40 cellular contexts compared by ENCODE assay signal in the genomic region with DNA sequence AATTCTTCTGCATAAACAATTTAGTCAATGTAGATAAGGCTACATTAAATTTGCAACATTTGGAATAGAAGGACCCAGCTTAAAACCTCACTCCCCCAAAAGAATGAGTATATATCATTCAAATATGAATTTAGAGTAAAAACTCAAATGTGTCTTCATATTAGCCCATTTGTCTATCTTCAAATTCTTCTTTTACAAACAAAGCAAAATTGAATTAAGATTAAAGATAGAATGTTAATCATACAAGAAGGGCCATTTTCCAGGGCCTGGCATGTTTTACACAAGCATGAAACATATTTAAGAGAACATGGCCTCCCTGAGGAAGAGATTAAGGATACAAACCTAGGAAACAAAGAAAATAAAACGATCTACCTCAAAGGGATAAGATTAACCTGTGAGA. TPM values are rescaled to one million over a fixed set of nuclear protein-coding genes. Genes with fewer than 3 reads are reported as not detected.
"Had no signal": no experiment of that assay in that cellular context is flagged by ENCODE, and none has a peak within 500 bp of the region (broad histone marks: within the 10 kb centered on the region; RNA-seq: fewer than 3 reads in every experiment).

No MANE protein-coding gene starts in this region.

- H3K27me3 ChIP-seq: ascending aorta, body of pancreas, brain microvascular endothelial cell had no signal

- H3K36me3 Mint-ChIP-seq: activated naive CD4-positive, alpha-beta T cell treated with anti-CD3 and anti-CD28 coated beads, Interleukin-2, amount 10 ng/mL, durations not matched to agents 7 days and 5 days; activated naive CD4-positive, alpha-beta T cell treated with anti-CD3 and anti-CD28 coated beads, Interleukin-2, amount 50 U/mL, for 24 hours; activated naive CD4-positive, alpha-beta T cell treated with anti-CD3 and anti-CD28 coated beads, Interleukin-2, amount 50 U/mL, for 72 hours; activated naive CD8-positive, alpha-beta T cell; activated naive CD8-positive, alpha-beta T cell treated with anti-CD3 and anti-CD28 coated beads for 36 hours; activated naive CD8-positive, alpha-beta T cell treated with anti-CD3 and anti-CD28 coated beads, Interleukin-2, amount 10 ng/mL, durations not matched to agents 7 days and 5 days had no signal

- H3K27me3 Mint-ChIP-seq: activated naive CD4-positive, alpha-beta T cell treated with anti-CD3 and anti-CD28 coated beads, Interleukin-2, amount 10 ng/mL, durations not matched to agents 7 days and 5 days had no signal

- H3K27ac Mint-ChIP-seq: activated naive CD4-positive, alpha-beta T cell treated with anti-CD3 and anti-CD28 coated beads for 36 hours; activated naive CD4-positive, alpha-beta T cell treated with anti-CD3 and anti-CD28 coated beads, Interleukin-2, amount 10 ng/mL, durations not matched to agents 7 days and 5 days; activated naive CD4-positive, alpha-beta T cell treated with anti-CD3 and anti-CD28 coated beads, Interleukin-2, amount 50 U/mL, for 24 hours; activated naive CD4-positive, alpha-beta T cell treated with anti-CD3 and anti-CD28 coated beads, Interleukin-2, amount 50 U/mL, for 72 hours; activated naive CD8-positive, alpha-beta T cell; activated naive CD8-positive, alpha-beta T cell treated with anti-CD3 and anti-CD28 coated beads for 36 hours; activated naive CD8-positive, alpha-beta T cell treated with anti-CD3 and anti-CD28 coated beads, Interleukin-2, amount 10 ng/mL, durations not matched to agents 7 days and 5 days; activated naive CD8-positive, alpha-beta T cell treated with anti-CD3 and anti-CD28 coated beads, Interleukin-2, amount 50 U/mL, for 24 hours; activated T-cell treated with anti-CD3 and anti-CD28 coated beads, Interleukin-2, amount 50 U/mL, for 24 hours; activated T-cell treated with anti-CD3 and anti-CD28 coated beads, Interleukin-2, amount 50 U/mL, for 72 hours; activated T-helper 1 cell treated with anti-CD3 and anti-CD28 coated beads, Interleukin-12 subunit alpha, Interleukin-12 subunit beta, Interleukin-2, Interleukin-4 antibody, amounts not matched to agents 30 ng/mL and 10 ng/mL and 1 ng/mL, durations not matched to agents 14 hours and 24 hours and 36 hours; activated T-helper 17 cell treated with anti-CD3 and anti-CD28 coated beads, Interleukin-2, amount 50 U/mL, for 72 hours; activated T-helper 2 cell treated with anti-CD3 and anti-CD28 coated beads, Interferon-gamma antibody, Interleukin-2, Interleukin-4, amounts not matched to agents 10 μg/mL and 5 μg/mL and 100 μg/mL, durations not matched to agents 14 hours and 24 hours and 36 hours had no signal

- H3K4me1 ChIP-seq: adrenal gland, ascending aorta, body of pancreas, breast epithelium had no signal

- H3K4me3 Mint-ChIP-seq: activated naive CD4-positive, alpha-beta T cell treated with anti-CD3 and anti-CD28 coated beads for 36 hours; activated naive CD4-positive, alpha-beta T cell treated with anti-CD3 and anti-CD28 coated beads, Interleukin-2, amount 10 ng/mL, durations not matched to agents 7 days and 5 days; activated naive CD4-positive, alpha-beta T cell treated with anti-CD3 and anti-CD28 coated beads, Interleukin-2, amount 50 U/mL, for 24 hours; activated naive CD8-positive, alpha-beta T cell; activated naive CD8-positive, alpha-beta T cell treated with anti-CD3 and anti-CD28 coated beads for 36 hours; activated naive CD8-positive, alpha-beta T cell treated with anti-CD3 and anti-CD28 coated beads, Interleukin-2, amount 10 ng/mL, durations not matched to agents 7 days and 5 days; activated naive CD8-positive, alpha-beta T cell treated with anti-CD3 and anti-CD28 coated beads, Interleukin-2, amount 50 U/mL, for 24 hours; activated T-cell treated with anti-CD3 and anti-CD28 coated beads, Interleukin-2, amount 50 U/mL, for 24 hours; activated T-cell treated with anti-CD3 and anti-CD28 coated beads, Interleukin-2, amount 50 U/mL, for 4 hours; activated T-cell treated with anti-CD3 and anti-CD28 coated beads, Interleukin-2, amount 50 U/mL, for 72 hours; activated T-helper 1 cell treated with anti-CD3 and anti-CD28 coated beads, Interleukin-12 subunit alpha, Interleukin-12 subunit beta, Interleukin-2, Interleukin-4 antibody, amounts not matched to agents 30 ng/mL and 10 ng/mL and 1 ng/mL, durations not matched to agents 14 hours and 24 hours and 36 hours; activated T-helper 17 cell treated with anti-CD3 and anti-CD28 coated beads, Interleukin-2, amount 50 U/mL, for 72 hours; central memory CD8-positive, alpha-beta T cell had no signal

- H3K9me3 Mint-ChIP-seq: activated naive CD8-positive, alpha-beta T cell treated with anti-CD3 and anti-CD28 coated beads for 36 hours; activated naive CD8-positive, alpha-beta T cell treated with anti-CD3 and anti-CD28 coated beads, Interleukin-2, amount 10 ng/mL, durations not matched to agents 7 days and 5 days; activated T-cell treated with anti-CD3 and anti-CD28 coated beads, Interleukin-2, amount 50 U/mL, for 4 hours; activated T-helper 1 cell treated with anti-CD3 and anti-CD28 coated beads, Interleukin-12 subunit alpha, Interleukin-12 subunit beta, Interleukin-2, Interleukin-4 antibody, amounts not matched to agents 30 ng/mL and 10 ng/mL and 1 ng/mL, durations not matched to agents 14 hours and 24 hours and 36 hours; brain had no signal

- H3K36me3 ChIP-seq: adrenal gland, ascending aorta, brain microvascular endothelial cell, breast epithelium, cardiac muscle cell had no signal

- H3K4me1 Mint-ChIP-seq: activated naive CD4-positive, alpha-beta T cell treated with anti-CD3 and anti-CD28 coated beads, Interleukin-2, amount 10 ng/mL, durations not matched to agents 7 days and 5 days; activated naive CD4-positive, alpha-beta T cell treated with anti-CD3 and anti-CD28 coated beads, Interleukin-2, amount 50 U/mL, for 24 hours; activated naive CD8-positive, alpha-beta T cell treated with anti-CD3 and anti-CD28 coated beads for 36 hours; activated naive CD8-positive, alpha-beta T cell treated with anti-CD3 and anti-CD28 coated beads, Interleukin-2, amount 10 ng/mL, durations not matched to agents 7 days and 5 days; activated naive CD8-positive, alpha-beta T cell treated with anti-CD3 and anti-CD28 coated beads, Interleukin-2, amount 50 U/mL, for 24 hours; activated T-helper 17 cell treated with anti-CD3 and anti-CD28 coated beads, Interleukin-2, amount 50 U/mL, for 72 hours; central memory CD8-positive, alpha-beta T cell had no signal

- ATAC-seq: activated naive CD4-positive, alpha-beta T cell treated with anti-CD3 and anti-CD28 coated beads, Interleukin-2, amount 50 U/mL, for 72 hours; activated naive CD8-positive, alpha-beta T cell treated with anti-CD3 and anti-CD28 coated beads, Interleukin-2, amount 50 U/mL, for 24 hours; activated T-cell treated with anti-CD3 and anti-CD28 coated beads, Interleukin-2, amount 50 U/mL, for 4 hours; activated T-cell treated with anti-CD3 and anti-CD28 coated beads, Interleukin-2, amount 50 U/mL, for 72 hours; activated T-helper 17 cell treated with anti-CD3 and anti-CD28 coated beads, Interleukin-2, amount 50 U/mL, for 72 hours; body of pancreas had no signal

- H3K9me3 ChIP-seq: adrenal gland, ascending aorta, body of pancreas, breast epithelium had no signal

- H3K27ac ChIP-seq: adrenal gland, ascending aorta, body of pancreas, brain microvascular endothelial cell, breast epithelium, cardiac muscle cell had no signal

- H3K4me3 ChIP-seq: adrenal gland, ascending aorta, body of pancreas, breast epithelium, cardiac muscle cell had no signal

- DNase-seq: activated effector memory CD4-positive, alpha-beta T cell treated with anti-CD3 and anti-CD28 coated beads, Interleukin-2, amount 50 U/mL, for 16 hours; activated effector memory CD4-positive, alpha-beta T cell treated with Interleukin-2 at 50 U/mL for 16 hours; activated gamma-delta T cell; activated gamma-delta T cell treated with Interleukin-2 at 50 U/mL for 16 hours; activated naive CD4-positive, alpha-beta T cell; activated naive CD4-positive, alpha-beta T cell treated with anti-CD3 and anti-CD28 coated beads for 36 hours; activated naive CD4-positive, alpha-beta T cell treated with anti-CD3 and anti-CD28 coated beads, Interleukin-2, amount 10 ng/mL, durations not matched to agents 7 days and 5 days; activated naive CD4-positive, alpha-beta T cell treated with anti-CD3 and anti-CD28 coated beads, Interleukin-2, amount 50 U/mL, for 16 hours; activated naive CD4-positive, alpha-beta T cell treated with Interleukin-2 at 50 U/mL for 16 hours; activated naive CD8-positive, alpha-beta T cell treated with anti-CD3 and anti-CD28 coated beads for 36 hours; activated naive CD8-positive, alpha-beta T cell treated with anti-CD3 and anti-CD28 coated beads, Interleukin-2, amount 10 ng/mL, durations not matched to agents 7 days and 5 days; activated naive CD8-positive, alpha-beta T cell treated with anti-CD3 and anti-CD28 coated beads, Interleukin-2, amount 50 U/mL, for 24 hours; activated T-cell treated with anti-CD3 and anti-CD28 coated beads, Interleukin-2, amount 50 U/mL, for 1 hour; activated T-cell treated with anti-CD3 and anti-CD28 coated beads, Interleukin-2, amount 50 U/mL, for 24 hours; activated T-cell treated with anti-CD3 and anti-CD28 coated beads, Interleukin-2, amount 50 U/mL, for 4 hours; activated T-cell treated with anti-CD3 and anti-CD28 coated beads, Interleukin-2, amount 50 U/mL, for 48 hours; activated T-cell treated with anti-CD3 and anti-CD28 coated beads, Interleukin-2, amount 50 U/mL, for 72 hours; adrenal gland; amniotic stem cell; amygdala; anterior cingulate cortex; aorta; body of pancreas; brain microvascular endothelial cell; caudate nucleus; central memory CD4-positive, alpha-beta T cell; cerebellar nuclear complex had no signal

RNA-seq across cellular contexts. Expression of gene TOX3, which starts 8.4 kb away (rescaled TPM):
- total RNA-seq: activated naive CD4-positive, alpha-beta T cell treated with anti-CD3 and anti-CD28 coated beads for 36 hours; activated naive CD4-positive, alpha-beta T cell treated with anti-CD3 and anti-CD28 coated beads, Interleukin-2, amount 50 U/mL, for 72 hours; activated naive CD8-positive, alpha-beta T cell treated with anti-CD3 and anti-CD28 coated beads for 36 hours; activated naive CD8-positive, alpha-beta T cell treated with anti-CD3 and anti-CD28 coated beads, Interleukin-2, amount 10 ng/mL, durations not matched to agents 7 days and 5 days; activated T-cell treated with anti-CD3 and anti-CD28 coated beads, Interleukin-2, amount 50 U/mL, for 72 hours; activated T-helper 1 cell treated with anti-CD3 and anti-CD28 coated beads, Interleukin-12 subunit alpha, Interleukin-12 subunit beta, Interleukin-2, Interleukin-4 antibody, amounts not matched to agents 30 ng/mL and 10 ng/mL and 1 ng/mL, durations not matched to agents 14 hours and 24 hours and 36 hours; activated T-helper 17 cell treated with anti-CD3 and anti-CD28 coated beads, Interleukin-2, amount 50 U/mL, for 72 hours; activated T-helper 2 cell treated with anti-CD3 and anti-CD28 coated beads, Interferon-gamma antibody, Interleukin-2, Interleukin-4, amounts not matched to agents 10 μg/mL and 5 μg/mL and 100 μg/mL, durations not matched to agents 14 hours and 24 hours and 36 hours; aorta; ascending aorta; cardiac septum; chondrocyte had no signal
